23 cellular contexts compared by ENCODE assay signal in the genomic region with DNA sequence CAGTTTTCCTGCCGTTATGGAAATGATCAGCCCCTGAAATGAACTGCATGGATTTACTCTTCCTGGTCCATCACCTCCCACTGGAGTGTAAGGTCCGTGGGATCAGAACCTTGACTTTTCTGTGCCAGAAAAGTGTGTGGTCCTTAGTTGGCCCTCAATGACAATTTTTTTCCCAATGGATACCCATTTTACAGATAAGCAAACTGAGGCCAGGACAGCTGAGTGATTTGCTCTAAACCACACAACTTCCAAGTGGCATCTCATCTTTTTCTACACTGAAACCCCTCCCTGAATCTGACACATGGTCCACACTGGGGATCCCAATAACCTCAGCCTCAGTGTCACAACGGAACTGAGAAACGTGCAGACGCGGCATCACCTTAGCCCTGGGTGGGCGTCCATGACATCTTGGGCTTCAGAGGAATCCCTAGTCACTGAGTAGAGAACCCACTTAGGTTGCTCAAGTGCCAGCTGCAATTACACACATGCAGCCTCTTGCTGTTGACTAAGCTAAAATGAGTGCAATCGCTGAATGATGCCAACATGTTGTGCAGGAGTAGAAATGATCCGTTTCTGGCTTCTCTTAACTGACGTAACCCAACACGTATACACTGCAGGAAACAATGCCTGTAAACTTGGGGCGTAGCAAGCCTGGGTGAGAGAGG.
"Had no signal": no experiment of that assay in that cellular context is flagged by ENCODE, and none has a peak within 500 bp of the region (broad histone marks: within the 10 kb centered on the region; RNA-seq: fewer than 3 reads in every experiment).

No MANE protein-coding gene starts in this region.

- H3K4me1 ChIP-seq: esophagus muscularis mucosa, left ventricle myocardium inferior, sigmoid colon, tibial artery had no signal

- H3K27ac Mint-ChIP-seq: activated CD4-positive, alpha-beta T cell treated with anti-CD3 and anti-CD28 coated beads for 36 hours; activated CD8-positive, alpha-beta memory T cell treated with anti-CD3 and anti-CD28 coated beads, Interleukin-2, amount 10 ng/mL, durations not matched to agents 7 days and 5 days; activated naive CD8-positive, alpha-beta T cell treated with anti-CD3 and anti-CD28 coated beads for 36 hours; activated T-helper 17 cell treated with anti-CD3 and anti-CD28 coated beads, Interleukin-2, amount 50 U/mL, for 72 hours; dendritic cell treated with granulocyte-macrophage colony-stimulating factor and Interleukin-4, amounts not matched to agents 40 ng/mL and 50 ng/mL, for 4 days; nephron had no signal

- H3K4me1 Mint-ChIP-seq: activated CD4-positive, alpha-beta T cell treated with anti-CD3 and anti-CD28 coated beads for 36 hours; activated naive CD8-positive, alpha-beta T cell treated with anti-CD3 and anti-CD28 coated beads for 36 hours; activated T-helper 17 cell treated with anti-CD3 and anti-CD28 coated beads, Interleukin-2, amount 50 U/mL, for 72 hours had no signal

- DNase-seq: activated CD4-positive, alpha-beta T cell treated with anti-CD3 and anti-CD28 coated beads for 36 hours; activated CD4-positive, alpha-beta T cell treated with anti-CD3 and anti-CD28 coated beads, Interleukin-2, amount 50 U/mL, for 48 hours; activated CD8-positive, alpha-beta memory T cell treated with anti-CD3 and anti-CD28 coated beads, Interleukin-2, amount 10 ng/mL, durations not matched to agents 7 days and 5 days; activated naive CD4-positive, alpha-beta T cell; activated naive CD8-positive, alpha-beta T cell treated with anti-CD3 and anti-CD28 coated beads for 36 hours; activated T-cell treated with anti-CD3 and anti-CD28 coated beads, Interleukin-2, amount 50 U/mL, for 1 hour; amniotic stem cell; effector CD8-positive, alpha-beta T cell; foreskin melanocyte; head of caudate nucleus; left ventricle myocardium inferior; mammary epithelial cell; midbrain; nucleus accumbens; sigmoid colon; stimulated activated CD8-positive, alpha-beta memory T cell treated with anti-CD3 and anti-CD28 coated beads, Interleukin-4, amount 100 ng/mL, for 48 hours; stimulated activated naive CD4-positive, alpha-beta T cell; tibial artery had no signal

- H3K27ac ChIP-seq: esophagus muscularis mucosa, left ventricle myocardium inferior, sigmoid colon, tibial artery had no signal

- H3K36me3 Mint-ChIP-seq: activated CD8-positive, alpha-beta memory T cell treated with anti-CD3 and anti-CD28 coated beads, Interleukin-2, amount 10 ng/mL, durations not matched to agents 7 days and 5 days; activated naive CD8-positive, alpha-beta T cell treated with anti-CD3 and anti-CD28 coated beads for 36 hours had no signal

- H3K36me3 ChIP-seq: esophagus muscularis mucosa, left ventricle myocardium inferior, sigmoid colon, tibial artery had no signal

- H3K9me3 ChIP-seq: esophagus muscularis mucosa, left ventricle myocardium inferior, sigmoid colon, tibial artery had no signal

- ATAC-seq: activated CD4-positive, alpha-beta T cell treated with anti-CD3 and anti-CD28 coated beads for 36 hours; activated CD8-positive, alpha-beta memory T cell treated with anti-CD3 and anti-CD28 coated beads, Interleukin-2, amount 10 ng/mL, durations not matched to agents 7 days and 5 days; activated T-helper 17 cell treated with anti-CD3 and anti-CD28 coated beads, Interleukin-2, amount 50 U/mL, for 72 hours had no signal

- H3K9me3 Mint-ChIP-seq: activated naive CD8-positive, alpha-beta T cell treated with anti-CD3 and anti-CD28 coated beads for 36 hours; activated T-helper 17 cell treated with anti-CD3 and anti-CD28 coated beads, Interleukin-2, amount 50 U/mL, for 72 hours; dendritic cell treated with granulocyte-macrophage colony-stimulating factor and Interleukin-4, amounts not matched to agents 40 ng/mL and 50 ng/mL, for 4 days; nephron; WTC11 had no signal

- H3K4me3 ChIP-seq: esophagus muscularis mucosa, left ventricle myocardium inferior, sigmoid colon, tibial artery had no signal

- H3K4me3 Mint-ChIP-seq: activated CD4-positive, alpha-beta T cell treated with anti-CD3 and anti-CD28 coated beads for 36 hours; activated CD8-positive, alpha-beta memory T cell treated with anti-CD3 and anti-CD28 coated beads, Interleukin-2, amount 10 ng/mL, durations not matched to agents 7 days and 5 days; activated naive CD8-positive, alpha-beta T cell treated with anti-CD3 and anti-CD28 coated beads for 36 hours; activated T-helper 17 cell treated with anti-CD3 and anti-CD28 coated beads, Interleukin-2, amount 50 U/mL, for 72 hours; dendritic cell treated with granulocyte-macrophage colony-stimulating factor and Interleukin-4, amounts not matched to agents 40 ng/mL and 50 ng/mL, for 4 days; nephron; WTC11 had no signal
